Comparison of ENCODE assay signal across 8 cellular contexts in the genomic region with DNA sequence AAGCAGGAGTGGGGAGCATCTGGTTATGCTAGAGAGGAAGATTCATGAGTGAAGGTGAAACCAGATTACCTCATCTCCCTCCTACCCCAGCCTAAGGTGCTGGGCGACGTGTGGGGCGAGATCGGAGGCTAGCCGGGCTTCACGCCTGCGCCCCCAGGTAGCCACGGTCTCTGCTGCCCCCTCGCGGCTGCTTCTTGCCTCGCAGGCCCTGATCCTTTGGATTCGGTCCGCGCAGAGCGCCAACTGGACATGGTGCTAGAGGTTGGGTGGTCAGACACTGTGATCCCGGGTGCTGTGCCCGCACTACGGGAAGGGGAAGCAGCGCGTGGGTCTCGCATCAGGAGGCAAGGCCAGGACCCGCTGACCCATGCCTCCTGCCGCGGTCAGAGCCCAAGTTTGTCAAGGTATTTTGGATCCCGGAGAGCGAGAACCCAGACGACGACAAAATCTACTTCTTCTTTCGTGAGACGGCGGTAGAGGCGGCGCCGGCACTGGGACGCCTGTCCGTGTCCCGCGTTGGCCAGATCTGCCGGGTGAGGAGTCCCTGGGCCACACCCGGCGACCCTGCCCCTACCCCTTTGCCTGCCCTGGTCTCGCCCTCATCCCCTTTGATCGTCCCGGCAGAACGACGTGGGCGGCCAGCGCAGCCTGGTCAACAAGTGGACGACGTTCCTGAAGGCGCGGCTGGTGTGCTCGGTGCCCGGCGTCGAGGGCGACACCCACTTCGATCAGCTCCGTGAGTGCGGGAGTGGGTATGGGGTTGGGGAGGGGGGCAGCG. TPM values are rescaled to one million over a fixed set of nuclear protein-coding genes. Genes with fewer than 3 reads are reported as not detected.
DNase-seq lines count a peak whose midpoint lies in the region; ATAC-seq, FAIRE-seq and TF ChIP-seq lines count a peak whose summit lies in the region.

No MANE protein-coding gene starts in this region.

- peaks cover 17 to 35% of the 10 kb centered on the region in 2 donors for H3K4me1 ChIP-seq in kidney (ENCODE audit: control insufficient read depth in 1 of 2, insufficient read depth in 1 of 2, low read depth in 1 of 2, low read length in 2 of 2)

- no peaks in the 10 kb centered on the region for H3K9me3 ChIP-seq in kidney (ENCODE audit: control insufficient read depth in 1 of 2, low read length in 2 of 2)

- DNase-seq in NCI-H1417 (lab: John Stamatoyannopoulos, UW), result peak; percentile 62 to 81 (median 68)
- no peak for DNase-seq in NCI-H1417 treated with DMSO at 0.1 percent for 48 hours (lab: John Stamatoyannopoulos, UW)
- peak; percentile 35 for DNase-seq in NCI-H2171 (lab: John Stamatoyannopoulos, UW)
- DNase-seq in activated CD4-positive, CD25-positive, alpha-beta regulatory T cell (lab: John Stamatoyannopoulos, UW), result peak; percentile 71 to 93 (median 82)
- DNase-seq in caudate nucleus (lab: John Stamatoyannopoulos, UW), result peak in 58 of 61 donors; percentile 41 to 92 (median 76)
- peak; percentile 94 for DNase-seq in kidney
- peak; percentile 68 to 87 for DNase-seq in stimulated activated CD4-positive, alpha-beta T cell treated with anti-CD3 and anti-CD28 coated beads, Interleukin-15, amount 100 ng/mL, for 1 hour (ENCODE audit: low read depth in 1 of 2, low spot score in 1 of 2)

- peak overlapping the region in 1 of 2 donors; percentile 61 for H3K9ac ChIP-seq in kidney (ENCODE audit: low read length in 2 of 2)

- H3K4me3 ChIP-seq in kidney (ENCODE audit: low read length in 2 of 2), result peak overlapping the region in 1 of 2 donors; percentile 35

- peak; percentile 86 for ATAC-seq in HG02885 (IDR thresholded peaks at IDR 0.05; ENCODE audit: poor library complexity, unreplicated experiment)

- H3K36me3 ChIP-seq in kidney (ENCODE audit: control insufficient read depth in 1 of 2, insufficient read depth in 2 of 2, low read length in 2 of 2), result no peaks in the 10 kb centered on the region

- FAIRE-seq in kidney (lab: Jason Lieb, UNC), result no peak

- peak overlapping the region; percentile 93 for H3K27ac ChIP-seq in caudate nucleus (ENCODE audit: low read depth, low read length)
- H3K27ac ChIP-seq in kidney (ENCODE audit: low read depth in 2 of 2, low read length in 2 of 2), result no peak overlapping the region

- TF ChIP-seq CTCF in kidney (IDR thresholded peaks at IDR 0.05; ENCODE audit: borderline replicate concordance, extremely low read depth, insufficient read depth), result peak; percentile 99

- intact Hi-C loops in kidney (cut with DNase I), result loop anchor here (5.0 kb wide), 1 partner anchor 46 kb away; no protein-coding TSS in a partner anchor

RNA-seq across cellular contexts. Expression of gene SEMA3B, which starts 4.2 kb away (rescaled TPM):
- total RNA-seq in kidney, result 96.1 TPM
- 99.9 TPM for polyA plus RNA-seq in kidney (ENCODE audit: insufficient read depth, low read depth, low replicate concordance)

RNA-seq across cellular contexts. Expression of gene LSMEM2, which starts 5.8 kb away (rescaled TPM):
- total RNA-seq in kidney, result 0.22 TPM
- polyA plus RNA-seq in kidney (ENCODE audit: insufficient read depth, low read depth, low replicate concordance), result 0.62 TPM

RNA-seq across cellular contexts. Expression of gene IFRD2, which starts 19.1 kb away (rescaled TPM):
- 78.1 TPM for total RNA-seq in kidney
- polyA plus RNA-seq in kidney (ENCODE audit: insufficient read depth, low read depth, low replicate concordance), result 54.1 TPM

RNA-seq across cellular contexts. Expression of gene HYAL3, which starts 26.1 kb away (rescaled TPM):
- 2.0 TPM for total RNA-seq in kidney
- polyA plus RNA-seq in kidney (ENCODE audit: insufficient read depth, low read depth, low replicate concordance), result 3.2 TPM

RNA-seq across cellular contexts. Expression of gene NAA80, which starts 26.1 kb away (rescaled TPM):
- 10.7 TPM for total RNA-seq in kidney
- 8.7 TPM for polyA plus RNA-seq in kidney (ENCODE audit: insufficient read depth, low read depth, low replicate concordance)
